ENCODE assay signal across 1 cellular context in genomic region chr4:87033902-87034301, GRCh38.
TF ChIP-seq lines count a peak whose summit lies in the region.

No MANE protein-coding gene starts in this region.

TF ChIP-seq in GM23338, 12 proteins besides CTCF, POLR2A, EP300 and RAD21:
- TF ChIP-seq, protein P1, sequence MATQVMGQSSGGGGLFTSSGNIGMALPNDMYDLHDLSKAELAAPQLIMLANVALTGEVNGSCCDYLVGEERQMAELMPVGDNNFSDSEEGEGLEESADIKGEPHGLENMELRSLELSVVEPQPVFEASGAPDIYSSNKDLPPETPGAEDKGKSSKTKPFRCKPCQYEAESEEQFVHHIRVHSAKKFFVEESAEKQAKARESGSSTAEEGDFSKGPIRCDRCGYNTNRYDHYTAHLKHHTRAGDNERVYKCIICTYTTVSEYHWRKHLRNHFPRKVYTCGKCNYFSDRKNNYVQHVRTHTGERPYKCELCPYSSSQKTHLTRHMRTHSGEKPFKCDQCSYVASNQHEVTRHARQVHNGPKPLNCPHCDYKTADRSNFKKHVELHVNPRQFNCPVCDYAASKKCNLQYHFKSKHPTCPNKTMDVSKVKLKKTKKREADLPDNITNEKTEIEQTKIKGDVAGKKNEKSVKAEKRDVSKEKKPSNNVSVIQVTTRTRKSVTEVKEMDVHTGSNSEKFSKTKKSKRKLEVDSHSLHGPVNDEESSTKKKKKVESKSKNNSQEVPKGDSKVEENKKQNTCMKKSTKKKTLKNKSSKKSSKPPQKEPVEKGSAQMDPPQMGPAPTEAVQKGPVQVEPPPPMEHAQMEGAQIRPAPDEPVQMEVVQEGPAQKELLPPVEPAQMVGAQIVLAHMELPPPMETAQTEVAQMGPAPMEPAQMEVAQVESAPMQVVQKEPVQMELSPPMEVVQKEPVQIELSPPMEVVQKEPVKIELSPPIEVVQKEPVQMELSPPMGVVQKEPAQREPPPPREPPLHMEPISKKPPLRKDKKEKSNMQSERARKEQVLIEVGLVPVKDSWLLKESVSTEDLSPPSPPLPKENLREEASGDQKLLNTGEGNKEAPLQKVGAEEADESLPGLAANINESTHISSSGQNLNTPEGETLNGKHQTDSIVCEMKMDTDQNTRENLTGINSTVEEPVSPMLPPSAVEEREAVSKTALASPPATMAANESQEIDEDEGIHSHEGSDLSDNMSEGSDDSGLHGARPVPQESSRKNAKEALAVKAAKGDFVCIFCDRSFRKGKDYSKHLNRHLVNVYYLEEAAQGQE (IDR thresholded peaks at IDR 0.05; ENCODE audit: unreplicated experiment): peak; percentile 12
- TF ChIP-seq POLR2AphosphoS5 (IDR thresholded peaks at IDR 0.05; ENCODE audit: low read depth): no peak
